ENCODE assay signal across 1 cellular context in genomic region chr12:1583421-1584078, GRCh38.
TF ChIP-seq lines count a peak whose summit lies in the region.

No MANE protein-coding gene starts in this region.

TF ChIP-seq in GM12878, 131 proteins besides CTCF, POLR2A, EP300 and RAD21 (continued from another document and continues in another):
- no peak for TF ChIP-seq FOXK2 (IDR thresholded peaks at IDR 0.05)
- no peak for TF ChIP-seq SP1 (IDR thresholded peaks at IDR 0.05; ENCODE audit: low read depth, low read length)
- peak; percentile 58; the same call in 1 of the 2 replicates for TF ChIP-seq MTA2 (IDR thresholded peaks at IDR 0.05; ENCODE audit: low read depth)
- 0 out of 2 replicates have a peak, but pooled peaks have one; percentile 31 for TF ChIP-seq CREB1 (IDR thresholded peaks at IDR 0.05; ENCODE audit: low read depth)
- no peak for TF ChIP-seq HCFC1 (IDR thresholded peaks at IDR 0.05; ENCODE audit: low read length)
- no peak for TF ChIP-seq HDAC2 (IDR thresholded peaks at IDR 0.05)
- no peak for TF ChIP-seq PBX3 (IDR thresholded peaks at IDR 0.05; ENCODE audit: insufficient replicate concordance, low read depth, low read length)
- TF ChIP-seq ZNF207 (IDR thresholded peaks at IDR 0.05; ENCODE audit: borderline replicate concordance) = no peak
- TF ChIP-seq, protein P1, sequence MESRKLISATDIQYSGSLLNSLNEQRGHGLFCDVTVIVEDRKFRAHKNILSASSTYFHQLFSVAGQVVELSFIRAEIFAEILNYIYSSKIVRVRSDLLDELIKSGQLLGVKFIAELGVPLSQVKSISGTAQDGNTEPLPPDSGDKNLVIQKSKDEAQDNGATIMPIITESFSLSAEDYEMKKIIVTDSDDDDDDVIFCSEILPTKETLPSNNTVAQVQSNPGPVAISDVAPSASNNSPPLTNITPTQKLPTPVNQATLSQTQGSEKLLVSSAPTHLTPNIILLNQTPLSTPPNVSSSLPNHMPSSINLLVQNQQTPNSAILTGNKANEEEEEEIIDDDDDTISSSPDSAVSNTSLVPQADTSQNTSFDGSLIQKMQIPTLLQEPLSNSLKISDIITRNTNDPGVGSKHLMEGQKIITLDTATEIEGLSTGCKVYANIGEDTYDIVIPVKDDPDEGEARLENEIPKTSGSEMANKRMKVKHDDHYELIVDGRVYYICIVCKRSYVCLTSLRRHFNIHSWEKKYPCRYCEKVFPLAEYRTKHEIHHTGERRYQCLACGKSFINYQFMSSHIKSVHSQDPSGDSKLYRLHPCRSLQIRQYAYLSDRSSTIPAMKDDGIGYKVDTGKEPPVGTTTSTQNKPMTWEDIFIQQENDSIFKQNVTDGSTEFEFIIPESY (IDR thresholded peaks at IDR 0.05) = no peak
- peak; percentile 49; the same call in 1 of the 2 replicates for TF ChIP-seq MEF2A (IDR thresholded peaks at IDR 0.05; ENCODE audit: insufficient read depth, low read depth, low read length)
- TF ChIP-seq USF1 (IDR thresholded peaks at IDR 0.05; ENCODE audit: borderline replicate concordance, extremely low read length, insufficient read depth, low read depth, low read length) = no peak
- TF ChIP-seq RUNX3 (IDR thresholded peaks at IDR 0.05; ENCODE audit: low read length) = peak; percentile 95
- TF ChIP-seq NFIC (IDR thresholded peaks at IDR 0.05; ENCODE audit: low read depth, low read length) = peak; percentile 52
- 0 out of 2 replicates have a peak, but pooled peaks have one; percentile 28 for TF ChIP-seq MTA3 (IDR thresholded peaks at IDR 0.05; ENCODE audit: borderline replicate concordance, low read length)
- TF ChIP-seq ZNF384 (IDR thresholded peaks at IDR 0.05; ENCODE audit: borderline replicate concordance, low read depth, low read length) = peak; percentile 30; the same call in 1 of the 2 replicates
- TF ChIP-seq BMI1 (IDR thresholded peaks at IDR 0.05; ENCODE audit: borderline replicate concordance) = no peak
- TF ChIP-seq, protein P2, sequence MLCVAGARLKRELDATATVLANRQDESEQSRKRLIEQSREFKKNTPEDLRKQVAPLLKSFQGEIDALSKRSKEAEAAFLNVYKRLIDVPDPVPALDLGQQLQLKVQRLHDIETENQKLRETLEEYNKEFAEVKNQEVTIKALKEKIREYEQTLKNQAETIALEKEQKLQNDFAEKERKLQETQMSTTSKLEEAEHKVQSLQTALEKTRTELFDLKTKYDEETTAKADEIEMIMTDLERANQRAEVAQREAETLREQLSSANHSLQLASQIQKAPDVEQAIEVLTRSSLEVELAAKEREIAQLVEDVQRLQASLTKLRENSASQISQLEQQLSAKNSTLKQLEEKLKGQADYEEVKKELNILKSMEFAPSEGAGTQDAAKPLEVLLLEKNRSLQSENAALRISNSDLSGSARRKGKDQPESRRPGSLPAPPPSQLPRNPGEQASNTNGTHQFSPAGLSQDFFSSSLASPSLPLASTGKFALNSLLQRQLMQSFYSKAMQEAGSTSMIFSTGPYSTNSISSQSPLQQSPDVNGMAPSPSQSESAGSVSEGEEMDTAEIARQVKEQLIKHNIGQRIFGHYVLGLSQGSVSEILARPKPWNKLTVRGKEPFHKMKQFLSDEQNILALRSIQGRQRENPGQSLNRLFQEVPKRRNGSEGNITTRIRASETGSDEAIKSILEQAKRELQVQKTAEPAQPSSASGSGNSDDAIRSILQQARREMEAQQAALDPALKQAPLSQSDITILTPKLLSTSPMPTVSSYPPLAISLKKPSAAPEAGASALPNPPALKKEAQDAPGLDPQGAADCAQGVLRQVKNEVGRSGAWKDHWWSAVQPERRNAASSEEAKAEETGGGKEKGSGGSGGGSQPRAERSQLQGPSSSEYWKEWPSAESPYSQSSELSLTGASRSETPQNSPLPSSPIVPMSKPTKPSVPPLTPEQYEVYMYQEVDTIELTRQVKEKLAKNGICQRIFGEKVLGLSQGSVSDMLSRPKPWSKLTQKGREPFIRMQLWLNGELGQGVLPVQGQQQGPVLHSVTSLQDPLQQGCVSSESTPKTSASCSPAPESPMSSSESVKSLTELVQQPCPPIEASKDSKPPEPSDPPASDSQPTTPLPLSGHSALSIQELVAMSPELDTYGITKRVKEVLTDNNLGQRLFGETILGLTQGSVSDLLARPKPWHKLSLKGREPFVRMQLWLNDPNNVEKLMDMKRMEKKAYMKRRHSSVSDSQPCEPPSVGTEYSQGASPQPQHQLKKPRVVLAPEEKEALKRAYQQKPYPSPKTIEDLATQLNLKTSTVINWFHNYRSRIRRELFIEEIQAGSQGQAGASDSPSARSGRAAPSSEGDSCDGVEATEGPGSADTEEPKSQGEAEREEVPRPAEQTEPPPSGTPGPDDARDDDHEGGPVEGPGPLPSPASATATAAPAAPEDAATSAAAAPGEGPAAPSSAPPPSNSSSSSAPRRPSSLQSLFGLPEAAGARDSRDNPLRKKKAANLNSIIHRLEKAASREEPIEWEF (IDR thresholded peaks at IDR 0.05; ENCODE audit: insufficient replicate concordance, low read depth, low read length) = no peak
- TF ChIP-seq, protein P3, sequence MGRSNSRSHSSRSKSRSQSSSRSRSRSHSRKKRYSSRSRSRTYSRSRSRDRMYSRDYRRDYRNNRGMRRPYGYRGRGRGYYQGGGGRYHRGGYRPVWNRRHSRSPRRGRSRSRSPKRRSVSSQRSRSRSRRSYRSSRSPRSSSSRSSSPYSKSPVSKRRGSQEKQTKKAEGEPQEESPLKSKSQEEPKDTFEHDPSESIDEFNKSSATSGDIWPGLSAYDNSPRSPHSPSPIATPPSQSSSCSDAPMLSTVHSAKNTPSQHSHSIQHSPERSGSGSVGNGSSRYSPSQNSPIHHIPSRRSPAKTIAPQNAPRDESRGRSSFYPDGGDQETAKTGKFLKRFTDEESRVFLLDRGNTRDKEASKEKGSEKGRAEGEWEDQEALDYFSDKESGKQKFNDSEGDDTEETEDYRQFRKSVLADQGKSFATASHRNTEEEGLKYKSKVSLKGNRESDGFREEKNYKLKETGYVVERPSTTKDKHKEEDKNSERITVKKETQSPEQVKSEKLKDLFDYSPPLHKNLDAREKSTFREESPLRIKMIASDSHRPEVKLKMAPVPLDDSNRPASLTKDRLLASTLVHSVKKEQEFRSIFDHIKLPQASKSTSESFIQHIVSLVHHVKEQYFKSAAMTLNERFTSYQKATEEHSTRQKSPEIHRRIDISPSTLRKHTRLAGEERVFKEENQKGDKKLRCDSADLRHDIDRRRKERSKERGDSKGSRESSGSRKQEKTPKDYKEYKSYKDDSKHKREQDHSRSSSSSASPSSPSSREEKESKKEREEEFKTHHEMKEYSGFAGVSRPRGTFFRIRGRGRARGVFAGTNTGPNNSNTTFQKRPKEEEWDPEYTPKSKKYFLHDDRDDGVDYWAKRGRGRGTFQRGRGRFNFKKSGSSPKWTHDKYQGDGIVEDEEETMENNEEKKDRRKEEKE (IDR thresholded peaks at IDR 0.05) = no peak
- no peak for TF ChIP-seq ZBTB11 (CRISPR knock-in tag; IDR thresholded peaks at IDR 0.05)
- no peak for TF ChIP-seq SMAD1 (IDR thresholded peaks at IDR 0.05; ENCODE audit: low read depth, partially characterized antibody)
- no peak for TF ChIP-seq TCF7 (IDR thresholded peaks at IDR 0.05; ENCODE audit: borderline replicate concordance)
- TF ChIP-seq KAT2A (conservative IDR thresholded peaks at IDR 0.05; ENCODE audit: control insufficient read depth, low read depth, low read length) = no peak
- TF ChIP-seq CHD4 (IDR thresholded peaks at IDR 0.05) = no peak
- TF ChIP-seq, protein P4, sequence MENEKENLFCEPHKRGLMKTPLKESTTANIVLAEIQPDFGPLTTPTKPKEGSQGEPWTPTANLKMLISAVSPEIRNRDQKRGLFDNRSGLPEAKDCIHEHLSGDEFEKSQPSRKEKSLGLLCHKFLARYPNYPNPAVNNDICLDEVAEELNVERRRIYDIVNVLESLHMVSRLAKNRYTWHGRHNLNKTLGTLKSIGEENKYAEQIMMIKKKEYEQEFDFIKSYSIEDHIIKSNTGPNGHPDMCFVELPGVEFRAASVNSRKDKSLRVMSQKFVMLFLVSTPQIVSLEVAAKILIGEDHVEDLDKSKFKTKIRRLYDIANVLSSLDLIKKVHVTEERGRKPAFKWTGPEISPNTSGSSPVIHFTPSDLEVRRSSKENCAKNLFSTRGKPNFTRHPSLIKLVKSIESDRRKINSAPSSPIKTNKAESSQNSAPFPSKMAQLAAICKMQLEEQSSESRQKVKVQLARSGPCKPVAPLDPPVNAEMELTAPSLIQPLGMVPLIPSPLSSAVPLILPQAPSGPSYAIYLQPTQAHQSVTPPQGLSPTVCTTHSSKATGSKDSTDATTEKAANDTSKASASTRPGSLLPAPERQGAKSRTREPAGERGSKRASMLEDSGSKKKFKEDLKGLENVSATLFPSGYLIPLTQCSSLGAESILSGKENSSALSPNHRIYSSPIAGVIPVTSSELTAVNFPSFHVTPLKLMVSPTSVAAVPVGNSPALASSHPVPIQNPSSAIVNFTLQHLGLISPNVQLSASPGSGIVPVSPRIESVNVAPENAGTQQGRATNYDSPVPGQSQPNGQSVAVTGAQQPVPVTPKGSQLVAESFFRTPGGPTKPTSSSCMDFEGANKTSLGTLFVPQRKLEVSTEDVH (IDR thresholded peaks at IDR 0.05; ENCODE audit: low read depth, partially characterized antibody) = peak; percentile 29
- peak; percentile 74; the same call in 1 of the 2 replicates for TF ChIP-seq SMARCA5 (IDR thresholded peaks at IDR 0.05)
- TF ChIP-seq, protein P5, sequence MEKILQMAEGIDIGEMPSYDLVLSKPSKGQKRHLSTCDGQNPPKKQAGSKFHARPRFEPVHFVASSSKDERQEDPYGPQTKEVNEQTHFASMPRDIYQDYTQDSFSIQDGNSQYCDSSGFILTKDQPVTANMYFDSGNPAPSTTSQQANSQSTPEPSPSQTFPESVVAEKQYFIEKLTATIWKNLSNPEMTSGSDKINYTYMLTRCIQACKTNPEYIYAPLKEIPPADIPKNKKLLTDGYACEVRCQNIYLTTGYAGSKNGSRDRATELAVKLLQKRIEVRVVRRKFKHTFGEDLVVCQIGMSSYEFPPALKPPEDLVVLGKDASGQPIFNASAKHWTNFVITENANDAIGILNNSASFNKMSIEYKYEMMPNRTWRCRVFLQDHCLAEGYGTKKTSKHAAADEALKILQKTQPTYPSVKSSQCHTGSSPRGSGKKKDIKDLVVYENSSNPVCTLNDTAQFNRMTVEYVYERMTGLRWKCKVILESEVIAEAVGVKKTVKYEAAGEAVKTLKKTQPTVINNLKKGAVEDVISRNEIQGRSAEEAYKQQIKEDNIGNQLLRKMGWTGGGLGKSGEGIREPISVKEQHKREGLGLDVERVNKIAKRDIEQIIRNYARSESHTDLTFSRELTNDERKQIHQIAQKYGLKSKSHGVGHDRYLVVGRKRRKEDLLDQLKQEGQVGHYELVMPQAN (conservative IDR thresholded peaks at IDR 0.05) = no peak; the same call in 1 of the 2 replicates
- no peak for TF ChIP-seq HDAC6 (IDR thresholded peaks at IDR 0.05; ENCODE audit: unreplicated experiment)
- TF ChIP-seq, protein P6, sequence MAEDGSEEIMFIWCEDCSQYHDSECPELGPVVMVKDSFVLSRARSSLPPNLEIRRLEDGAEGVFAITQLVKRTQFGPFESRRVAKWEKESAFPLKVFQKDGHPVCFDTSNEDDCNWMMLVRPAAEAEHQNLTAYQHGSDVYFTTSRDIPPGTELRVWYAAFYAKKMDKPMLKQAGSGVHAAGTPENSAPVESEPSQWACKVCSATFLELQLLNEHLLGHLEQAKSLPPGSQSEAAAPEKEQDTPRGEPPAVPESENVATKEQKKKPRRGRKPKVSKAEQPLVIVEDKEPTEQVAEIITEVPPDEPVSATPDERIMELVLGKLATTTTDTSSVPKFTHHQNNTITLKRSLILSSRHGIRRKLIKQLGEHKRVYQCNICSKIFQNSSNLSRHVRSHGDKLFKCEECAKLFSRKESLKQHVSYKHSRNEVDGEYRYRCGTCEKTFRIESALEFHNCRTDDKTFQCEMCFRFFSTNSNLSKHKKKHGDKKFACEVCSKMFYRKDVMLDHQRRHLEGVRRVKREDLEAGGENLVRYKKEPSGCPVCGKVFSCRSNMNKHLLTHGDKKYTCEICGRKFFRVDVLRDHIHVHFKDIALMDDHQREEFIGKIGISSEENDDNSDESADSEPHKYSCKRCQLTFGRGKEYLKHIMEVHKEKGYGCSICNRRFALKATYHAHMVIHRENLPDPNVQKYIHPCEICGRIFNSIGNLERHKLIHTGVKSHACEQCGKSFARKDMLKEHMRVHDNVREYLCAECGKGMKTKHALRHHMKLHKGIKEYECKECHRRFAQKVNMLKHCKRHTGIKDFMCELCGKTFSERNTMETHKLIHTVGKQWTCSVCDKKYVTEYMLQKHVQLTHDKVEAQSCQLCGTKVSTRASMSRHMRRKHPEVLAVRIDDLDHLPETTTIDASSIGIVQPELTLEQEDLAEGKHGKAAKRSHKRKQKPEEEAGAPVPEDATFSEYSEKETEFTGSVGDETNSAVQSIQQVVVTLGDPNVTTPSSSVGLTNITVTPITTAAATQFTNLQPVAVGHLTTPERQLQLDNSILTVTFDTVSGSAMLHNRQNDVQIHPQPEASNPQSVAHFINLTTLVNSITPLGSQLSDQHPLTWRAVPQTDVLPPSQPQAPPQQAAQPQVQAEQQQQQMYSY (CRISPR knock-in tag; IDR thresholded peaks at IDR 0.05) = no peak
- TF ChIP-seq RB1 (IDR thresholded peaks at IDR 0.05; ENCODE audit: borderline replicate concordance) = no peak
- no peak for TF ChIP-seq ESRRA (IDR thresholded peaks at IDR 0.05; ENCODE audit: low read length)
